10 cellular contexts compared by ENCODE assay signal in genomic region chr5:75847561-75848021, GRCh38.
DNase-seq lines count a peak whose midpoint lies in the region; ATAC-seq and FAIRE-seq lines count a peak whose summit lies in the region.
"Had no signal": no experiment of that assay in that cellular context is flagged by ENCODE, and none has a peak within 500 bp of the region (broad histone marks: within the 10 kb centered on the region; RNA-seq: fewer than 3 reads in every experiment).

No MANE protein-coding gene starts in this region.

- DNase-seq in GM19239 (ENCODE audit: insufficient read length, low spot score) (peak; percentile 36), NCI-H2107 treated with DMSO at 0.1 percent for 48 hours (lab: John Stamatoyannopoulos, UW; ENCODE audit: unreplicated experiment) (no peak)
- DNase-seq in activated CD4-positive, alpha-beta T cell treated with anti-CD3 and anti-CD28 coated beads for 36 hours = no peak
- no peak for DNase-seq in effector CD4-positive, alpha-beta T cell
- DNase-seq in stimulated activated CD4-positive, alpha-beta T cell treated with anti-CD3 and anti-CD28 coated beads, Interleukin-4, amount 100 ng/mL, for 4 hours = no peak
- DNase-seq: NCI-H446, T1000 had no signal

- H3K36me3 Mint-ChIP-seq in stimulated activated memory B cell treated with anti-CD40 and anti-IgM and Interleukin-4, amounts not matched to agents 10 μg/mL and 1 μg/mL and 100 μg/mL, for 72 hours = no peaks in the 10 kb centered on the region
- no peaks in the 10 kb centered on the region for H3K36me3 Mint-ChIP-seq in activated CD4-positive, alpha-beta T cell treated with anti-CD3 and anti-CD28 coated beads for 36 hours (ENCODE audit: low read depth)

- CTCF ChIA-PET in activated CD4-positive, alpha-beta T cell treated with anti-CD3 and anti-CD28 coated beads for 36 hours (lab: Charles Lee) = no interaction called here

- peak; percentile 97 for FAIRE-seq in GM19239 (lab: Jason Lieb, UNC)

- H3K27me3 Mint-ChIP-seq in stimulated activated memory B cell treated with anti-CD40 and anti-IgM and Interleukin-4, amounts not matched to agents 10 μg/mL and 1 μg/mL and 100 μg/mL, for 72 hours = no peaks in the 10 kb centered on the region
- peaks cover 16% of the 10 kb centered on the region for H3K27me3 Mint-ChIP-seq in activated CD4-positive, alpha-beta T cell treated with anti-CD3 and anti-CD28 coated beads for 36 hours

- peak; percentile 77 for ATAC-seq in HG02840 (IDR thresholded peaks at IDR 0.05; ENCODE audit: low FRiP score, unreplicated experiment)
- peak; percentile 88 for ATAC-seq in HG03575 (IDR thresholded peaks at IDR 0.05; ENCODE audit: extremely low read depth, insufficient number of reproducible peaks, low FRiP score, unreplicated experiment)
- ATAC-seq in stimulated activated memory B cell treated with anti-CD40 and anti-IgM and Interleukin-4, amounts not matched to agents 10 μg/mL and 1 μg/mL and 100 μg/mL, for 72 hours = peak; percentile 94
- ATAC-seq in activated CD4-positive, alpha-beta T cell treated with anti-CD3 and anti-CD28 coated beads for 36 hours = no peak

- H3K4me3 Mint-ChIP-seq in stimulated activated memory B cell treated with anti-CD40 and anti-IgM and Interleukin-4, amounts not matched to agents 10 μg/mL and 1 μg/mL and 100 μg/mL, for 72 hours = peak overlapping the region; percentile 27
- no peak overlapping the region for H3K4me3 Mint-ChIP-seq in activated CD4-positive, alpha-beta T cell treated with anti-CD3 and anti-CD28 coated beads for 36 hours

- intact Hi-C loops in activated CD4-positive, alpha-beta T cell treated with anti-CD3 and anti-CD28 coated beads for 36 hours (cut with DNase I, micrococcal nuclease) = no loop called here

- POLR2A ChIA-PET in activated CD4-positive, alpha-beta T cell treated with anti-CD3 and anti-CD28 coated beads for 36 hours (lab: Charles Lee) = no interaction called here

- H3K4me1 Mint-ChIP-seq in stimulated activated memory B cell treated with anti-CD40 and anti-IgM and Interleukin-4, amounts not matched to agents 10 μg/mL and 1 μg/mL and 100 μg/mL, for 72 hours = peaks cover 46% of the 10 kb centered on the region
- no peaks in the 10 kb centered on the region for H3K4me1 Mint-ChIP-seq in activated CD4-positive, alpha-beta T cell treated with anti-CD3 and anti-CD28 coated beads for 36 hours

- peak overlapping the region; percentile 76 for H3K27ac Mint-ChIP-seq in stimulated activated memory B cell treated with anti-CD40 and anti-IgM and Interleukin-4, amounts not matched to agents 10 μg/mL and 1 μg/mL and 100 μg/mL, for 72 hours
- no peak overlapping the region for H3K27ac Mint-ChIP-seq in activated CD4-positive, alpha-beta T cell treated with anti-CD3 and anti-CD28 coated beads for 36 hours

- no peaks in the 10 kb centered on the region for H3K9me3 Mint-ChIP-seq in stimulated activated memory B cell treated with anti-CD40 and anti-IgM and Interleukin-4, amounts not matched to agents 10 μg/mL and 1 μg/mL and 100 μg/mL, for 72 hours
- no peaks in the 10 kb centered on the region for H3K9me3 Mint-ChIP-seq in activated CD4-positive, alpha-beta T cell treated with anti-CD3 and anti-CD28 coated beads for 36 hours (ENCODE audit: low read depth)
